8 cellular contexts compared by ENCODE assay signal in the genomic region with DNA sequence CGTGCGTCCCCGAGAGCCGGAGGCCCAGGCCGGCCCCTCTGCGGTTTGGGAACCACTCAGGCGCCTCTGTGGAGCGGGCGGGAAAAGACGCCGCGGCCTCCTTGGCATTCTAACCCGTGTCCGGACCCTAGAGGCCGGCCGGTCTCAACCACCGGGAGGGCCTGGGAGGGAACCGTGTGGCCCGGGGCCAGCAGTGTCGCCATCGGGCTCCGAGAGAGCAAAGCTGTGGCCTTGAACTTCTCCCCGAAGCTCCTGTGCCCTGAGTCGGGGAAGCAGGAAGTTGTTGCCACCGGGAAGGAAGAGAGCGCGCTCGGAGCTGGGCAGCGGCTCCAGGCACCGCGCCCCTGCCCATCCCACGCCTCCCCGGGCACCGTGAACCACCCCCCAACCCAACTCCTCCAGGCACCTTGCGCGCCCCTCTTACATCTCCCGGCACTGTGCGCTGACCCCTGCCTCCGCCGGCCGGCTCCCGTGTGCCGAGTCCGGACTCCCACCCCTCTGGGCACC.
DNase-seq lines count a peak whose midpoint lies in the region; ATAC-seq and TF ChIP-seq lines count a peak whose summit lies in the region.

No MANE protein-coding gene starts in this region.

- H3K9me3 Mint-ChIP-seq in T-cell: no peaks in the 10 kb centered on the region
- H3K9me3 Mint-ChIP-seq in naive thymus-derived CD8-positive, alpha-beta T cell: no peaks in the 10 kb centered on the region

- no peaks in the 10 kb centered on the region for H3K27me3 ChIP-seq in A673 (replicated peaks; ENCODE audit: insufficient read depth, low read depth, low read length, poor library complexity)
- H3K27me3 ChIP-seq in aorta (ENCODE audit: control insufficient read depth in 1 of 2, insufficient read depth in 2 of 2, low read length in 1 of 2): no peaks in the 10 kb centered on the region

- H3K4me3 ChIP-seq in A673 (ENCODE audit: low read depth, low read length, poor library complexity, severe bottlenecking) (peak overlapping the region; percentile 87), epithelial cell of esophagus (ENCODE audit: low read length) (peak overlapping the region; percentile 67), aorta (ENCODE audit: low read length in 2 of 2) (peak overlapping the region; percentile 63 to 95)

- no peak for TF ChIP-seq CTCF in A673 (conservative IDR thresholded peaks at IDR 0.05; ENCODE audit: low read depth, low read length)
- no peak for TF ChIP-seq CTCF in epithelial cell of esophagus (IDR thresholded peaks at IDR 0.05; ENCODE audit: insufficient read depth, low read depth, low read length, missing control alignments)

- WGBS in aorta, 2 donors: 0 to 1% methylated on average over 28 to 44 of the region's 44 CpGs

- H3K9me3 ChIP-seq in A673 (ENCODE audit: low read depth, low read length, poor library complexity, severe bottlenecking) (no peaks in the 10 kb centered on the region), aorta (ENCODE audit: control insufficient read depth, low read length) (no peaks in the 10 kb centered on the region)

- H3K4me1 ChIP-seq in A673 (ENCODE audit: insufficient read depth, low read length, poor library complexity, severe bottlenecking) (peaks cover 29% of the 10 kb centered on the region), aorta (ENCODE audit: control insufficient read depth in 1 of 2, insufficient read depth in 2 of 2, low read length in 2 of 2) (peaks cover 0 to 3% of the 10 kb centered on the region in 2 donors)

- H3K27ac Mint-ChIP-seq in T-cell: peak overlapping the region in 1 of 2 donors; percentile 36
- H3K27ac Mint-ChIP-seq in naive thymus-derived CD8-positive, alpha-beta T cell: peak overlapping the region in 2 of 10 donors; percentile 40 to 86

- BruUV-seq in A673 (replicated peaks; lab: Mats Ljungman, UMichigan): TSS peak; percentile 21

- intact Hi-C loops in A673 (cut with micrococcal nuclease; ENCODE audit: unreplicated experiment) (no loop called here), aorta (cut with DNase I) (loop anchor here (5.0 kb wide), 3 partner anchors 37 to 63 kb away; no protein-coding TSS in a partner anchor)

- H3K27ac ChIP-seq in A673 (ENCODE audit: low read depth, low read length, poor library complexity, severe bottlenecking) (peak overlapping the region; percentile 100), aorta (ENCODE audit: low read depth in 1 of 2, low read length in 2 of 2) (peak overlapping the region; percentile 98)

- peak overlapping the region; percentile 76 to 82 (median 82) for H3K4me3 Mint-ChIP-seq in T-cell
- peak overlapping the region; percentile 70 to 87 (median 77) for H3K4me3 Mint-ChIP-seq in naive thymus-derived CD8-positive, alpha-beta T cell

- H3K4me1 Mint-ChIP-seq in T-cell: peaks cover 39 to 65% (median 53%) of the 10 kb centered on the region in 3 donors
- H3K4me1 Mint-ChIP-seq in naive thymus-derived CD8-positive, alpha-beta T cell: peaks cover 17 to 62% (median 47%) of the 10 kb centered on the region in 4 donors

- ATAC-seq in GM21381 (IDR thresholded peaks at IDR 0.05; ENCODE audit: unreplicated experiment): peak; percentile 6
- peak; percentile 6 to 9 (median 7) for ATAC-seq in T-cell (replicated peaks in 1 of 4)
- peak; percentile 7 to 17 for ATAC-seq in naive thymus-derived CD8-positive, alpha-beta T cell
- ATAC-seq in aorta (ENCODE audit: low FRiP score): peak; percentile 74
- no peak for ATAC-seq in GM21786 (IDR thresholded peaks at IDR 0.05; ENCODE audit: unreplicated experiment)
- ATAC-seq in HG02870 (IDR thresholded peaks at IDR 0.05; ENCODE audit: unreplicated experiment): no peak

- peak; percentile 76 for DNase-seq in A673 (ENCODE audit: low spot score)
- DNase-seq in T-cell: no peak
- DNase-seq in epithelial cell of esophagus (ENCODE audit: low read depth): peak; percentile 73
- DNase-seq in naive thymus-derived CD8-positive, alpha-beta T cell: peak in 1 of 10 donors; percentile 12
- peak; percentile 84 to 93 for DNase-seq in aorta

- H3K36me3 Mint-ChIP-seq in T-cell: no peaks in the 10 kb centered on the region
- H3K36me3 Mint-ChIP-seq in naive thymus-derived CD8-positive, alpha-beta T cell: no peaks in the 10 kb centered on the region

- H3K27me3 Mint-ChIP-seq in T-cell: no peaks in the 10 kb centered on the region
- H3K27me3 Mint-ChIP-seq in naive thymus-derived CD8-positive, alpha-beta T cell: no peaks in the 10 kb centered on the region

- peaks cover 23% of the 10 kb centered on the region for H3K36me3 ChIP-seq in A673 (ENCODE audit: insufficient read depth, low read length, poor library complexity, severe bottlenecking)
- no peaks in the 10 kb centered on the region for H3K36me3 ChIP-seq in aorta (ENCODE audit: control insufficient read depth in 1 of 2, insufficient read depth in 2 of 2, low read length in 1 of 2)

- POLR2A ChIA-PET in A673 (lab: Charles Lee; ENCODE audit: low non-redundant PET): interaction anchor here (0.7 kb wide), 1 partner anchor 47 kb away, joined by 3 read pairs; no protein-coding TSS in a partner anchor
- POLR2A ChIA-PET in T-cell (lab: Charles Lee): no interaction called here
- POLR2A ChIA-PET in naive thymus-derived CD8-positive, alpha-beta T cell (lab: Charles Lee): interaction anchor here (1.0 to 2.6 kb wide), 6 partner anchors 16 to 56 kb away, joined by 3 to 30 read pairs (median 6); no protein-coding TSS in a partner anchor

- CTCF ChIA-PET in A673 (lab: Charles Lee): interaction anchor here (0.6 kb wide), 1 partner anchor 493 kb away, joined by 4 read pairs; no protein-coding TSS in a partner anchor
- CTCF ChIA-PET in T-cell (lab: Charles Lee): interaction anchor here in 1 of 2 donors (1.2 kb wide), 3 partner anchors 34 to 64 kb away, joined by 3 to 6 read pairs (median 4); no protein-coding TSS in a partner anchor

Comparison
In these comparisons a context has a peak if more than half of its experiments do, and no peak if none do; other contexts are left out.
1. DNase-seq: peak in A673 (single experiment), epithelial cell of esophagus (single experiment) and aorta (2 of 2); none in T-cell (0 of 34).
2. ATAC-seq: peak in GM21381 (single experiment), T-cell (4 of 4), naive thymus-derived CD8-positive, alpha-beta T cell (2 of 2) and aorta (single experiment); none in GM21786 (single experiment) and HG02870 (single experiment).
3. POLR2A ChIA-PET loops: an anchor here in A673 (0.7 kb wide) and naive thymus-derived CD8-positive, alpha-beta T cell (1.0 to 2.6 kb wide); none called in T-cell.
4. Peak in every context shown above with its lines, with median percentiles within 50 percentile points of each other: H3K4me3 ChIP-seq.